Comparison of ENCODE assay signal across 2 cellular contexts in genomic region chr14:51650721-51651387, GRCh38.
TF ChIP-seq lines count a peak whose summit lies in the region.

No MANE protein-coding gene starts in this region.

TF ChIP-seq in A549, 52 proteins besides CTCF, POLR2A, EP300 and RAD21 (continued from another document):
- TF ChIP-seq ZFP36 (IDR thresholded peaks at IDR 0.05; ENCODE audit: borderline replicate concordance, partially characterized antibody), result no peak
- TF ChIP-seq CHD4 (IDR thresholded peaks at IDR 0.05; ENCODE audit: borderline replicate concordance), result no peak
- TF ChIP-seq FOSB (CRISPR knock-in tag; IDR thresholded peaks at IDR 0.05), result no peak

TF ChIP-seq in HEK293, 187 proteins besides CTCF, POLR2A, EP300 and RAD21 (continued from another document):
- TF ChIP-seq ZNF530 (tag by site-specific recombination; IDR thresholded peaks at IDR 0.05; ENCODE audit: low read depth), result no peak
TF ChIP-seq in HEK293: peak in this region for 1.
